6 cellular contexts compared by ENCODE assay signal in the genomic region with DNA sequence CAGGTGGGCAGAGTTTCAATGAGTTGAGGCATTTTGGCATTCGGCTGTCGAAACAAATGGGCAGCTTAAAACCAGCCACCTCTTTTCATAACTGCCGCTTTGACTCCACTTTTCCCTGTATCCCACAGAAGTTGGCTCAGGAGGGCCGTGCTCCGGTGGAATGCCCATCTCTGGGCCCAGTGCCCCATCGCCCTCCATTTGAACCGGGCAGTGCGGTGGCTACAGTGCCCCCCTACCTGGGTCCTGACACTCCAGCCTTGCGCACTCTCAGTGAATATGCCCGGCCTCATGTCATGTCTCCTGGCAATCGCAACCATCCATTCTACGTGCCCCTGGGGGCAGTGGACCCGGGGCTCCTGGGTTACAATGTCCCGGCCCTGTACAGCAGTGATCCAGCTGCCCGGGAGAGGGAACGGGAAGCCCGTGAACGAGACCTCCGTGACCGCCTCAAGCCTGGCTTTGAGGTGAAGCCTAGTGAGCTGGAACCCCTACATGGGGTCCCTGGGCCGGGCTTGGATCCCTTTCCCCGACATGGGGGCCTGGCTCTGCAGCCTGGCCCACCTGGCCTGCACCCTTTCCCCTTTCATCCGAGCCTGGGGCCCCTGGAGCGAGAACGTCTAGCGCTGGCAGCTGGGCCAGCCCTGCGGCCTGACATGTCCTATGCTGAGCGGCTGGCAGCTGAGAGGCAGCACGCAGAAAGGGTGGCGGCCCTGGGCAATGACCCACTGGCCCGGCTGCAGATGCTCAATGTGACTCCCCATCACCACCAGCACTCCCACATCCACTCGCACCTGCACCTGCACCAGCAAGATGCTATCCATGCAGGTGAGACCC. TPM values are rescaled to one million over a fixed set of nuclear protein-coding genes. Genes with fewer than 3 reads are reported as not detected.
DNase-seq lines count a peak whose midpoint lies in the region; ATAC-seq, FAIRE-seq and TF ChIP-seq lines count a peak whose summit lies in the region.

No MANE protein-coding gene starts in this region.

- BruUV-seq in Caco-2 (replicated peaks; lab: Mats Ljungman, UMichigan): TSS peak; percentile 18

- H3K27me3 ChIP-seq in Caco-2 (replicated peaks; ENCODE audit: control insufficient read depth, insufficient read depth, low read length): no peaks in the 10 kb centered on the region
- H3K27me3 ChIP-seq in mucosa of stomach (ENCODE audit: control insufficient read depth, insufficient read depth, low read length): no peaks in the 10 kb centered on the region

- peaks cover 98% of the 10 kb centered on the region for H3K36me3 Mint-ChIP-seq in Caco-2 (ENCODE audit: insufficient read depth, unreplicated experiment)
- H3K36me3 Mint-ChIP-seq in activated naive CD8-positive, alpha-beta T cell treated with anti-CD3 and anti-CD28 coated beads, Interleukin-2, amount 50 U/mL, for 24 hours (ENCODE audit: low read depth): peaks cover 36% of the 10 kb centered on the region

- peaks cover 12% of the 10 kb centered on the region for H3K36me3 ChIP-seq in Caco-2 (ENCODE audit: control insufficient read depth, insufficient read depth, low read length)
- peaks cover 4% of the 10 kb centered on the region for H3K36me3 ChIP-seq in mucosa of stomach (ENCODE audit: control insufficient read depth, insufficient read depth, low read length)

- no peaks in the 10 kb centered on the region for H3K9me3 ChIP-seq in Caco-2
- H3K9me3 ChIP-seq in mucosa of stomach (ENCODE audit: control insufficient read depth, low read length): no peaks in the 10 kb centered on the region

- CTCF ChIA-PET in Caco-2 (lab: Charles Lee): interaction anchor here (0.6 to 3.0 kb wide), 17 partner anchors 8 to 737 kb away, joined by 3 to 56 read pairs (median 8); partner anchors contain the start of genes ATN1, CDCA3, GAPDH and SPSB2

- H3K4me1 Mint-ChIP-seq in Caco-2 (ENCODE audit: low read depth, unreplicated experiment): peaks cover 31% of the 10 kb centered on the region
- peaks cover 57% of the 10 kb centered on the region for H3K4me1 Mint-ChIP-seq in activated naive CD8-positive, alpha-beta T cell treated with anti-CD3 and anti-CD28 coated beads, Interleukin-2, amount 50 U/mL, for 24 hours

- peaks cover 3% of the 10 kb centered on the region for H3K27me3 Mint-ChIP-seq in Caco-2 (ENCODE audit: insufficient read depth, unreplicated experiment)
- no peaks in the 10 kb centered on the region for H3K27me3 Mint-ChIP-seq in activated naive CD8-positive, alpha-beta T cell treated with anti-CD3 and anti-CD28 coated beads, Interleukin-2, amount 50 U/mL, for 24 hours

- no peak for ATAC-seq in activated naive CD8-positive, alpha-beta T cell treated with anti-CD3 and anti-CD28 coated beads, Interleukin-2, amount 50 U/mL, for 24 hours

- POLR2A ChIA-PET in Caco-2 (lab: Charles Lee): interaction anchor here (0.6 to 1.3 kb wide), 18 partner anchors 8 to 759 kb away, joined by 3 to 20 read pairs (median 5); partner anchors contain the start of genes ATN1, CDCA3, SPSB2 and USP5

- TF ChIP-seq CTCF in Caco-2 (IDR thresholded peaks at IDR 0.05; ENCODE audit: insufficient read depth in 1 of 2, low read depth in 1 of 2, low read length in 1 of 2, severe bottlenecking in 1 of 2, unreplicated experiment in 1 of 2): no peak

- H3K4me1 ChIP-seq in Caco-2 (peaks cover 17% of the 10 kb centered on the region), mucosa of stomach (ENCODE audit: control insufficient read depth, insufficient read depth, low read length) (peaks cover 43% of the 10 kb centered on the region)

- H3K4me3 Mint-ChIP-seq in Caco-2 (ENCODE audit: unreplicated experiment): peak overlapping the region; percentile 73
- peak overlapping the region; percentile 86 for H3K4me3 Mint-ChIP-seq in activated naive CD8-positive, alpha-beta T cell treated with anti-CD3 and anti-CD28 coated beads, Interleukin-2, amount 50 U/mL, for 24 hours

- no peak for DNase-seq in Caco-2
- no peak for DNase-seq in activated naive CD8-positive, alpha-beta T cell treated with anti-CD3 and anti-CD28 coated beads, Interleukin-2, amount 50 U/mL, for 24 hours
- no peak for DNase-seq in activated CD4-positive, CD25-positive, alpha-beta regulatory T cell treated with anti-CD3 and anti-CD28 coated beads, Interleukin-2, amount 50 U/mL, for 72 hours
- no peak for DNase-seq in GM19239 (ENCODE audit: insufficient read length, low spot score)
- no peak for DNase-seq in GOT3 (lab: John Stamatoyannopoulos, UW)

- H3K4me3 ChIP-seq in Caco-2 (ENCODE audit: low read depth, low read length) (peak overlapping the region; percentile 55), mucosa of stomach (ENCODE audit: low read length) (peak overlapping the region; percentile 60)

- intact Hi-C loops in Caco-2 (cut with micrococcal nuclease; ENCODE audit: unreplicated experiment): loop anchor here (1.0 kb wide), 2 partner anchors 14 to 69 kb away; no protein-coding TSS in a partner anchor

- H3K9me3 Mint-ChIP-seq in Caco-2 (ENCODE audit: unreplicated experiment): no peaks in the 10 kb centered on the region
- H3K9me3 Mint-ChIP-seq in activated naive CD8-positive, alpha-beta T cell treated with anti-CD3 and anti-CD28 coated beads, Interleukin-2, amount 50 U/mL, for 24 hours: no peaks in the 10 kb centered on the region

- H3K9ac ChIP-seq in mucosa of stomach (ENCODE audit: low read length): peak overlapping the region; percentile 89

- peak overlapping the region; percentile 92 for H3K27ac Mint-ChIP-seq in Caco-2 (ENCODE audit: unreplicated experiment)
- H3K27ac Mint-ChIP-seq in activated naive CD8-positive, alpha-beta T cell treated with anti-CD3 and anti-CD28 coated beads, Interleukin-2, amount 50 U/mL, for 24 hours: peak overlapping the region; percentile 95

- no peak for FAIRE-seq in GM19239 (lab: Jason Lieb, UNC)

RNA-seq across cellular contexts. Expression of gene RNU7-1, which starts 5.0 kb away (rescaled TPM):
- not detected in 2 replicates for total RNA-seq in Caco-2 (2022)

RNA-seq across cellular contexts. Expression of gene C12orf57, which starts 5.3 kb away (rescaled TPM):
- 111 TPM in 2 replicates for total RNA-seq in Caco-2 (2022)

RNA-seq across cellular contexts. Expression of gene ATN1, which starts 10.8 kb away (rescaled TPM):
- 126 TPM in 2 replicates for total RNA-seq in Caco-2 (2022)

RNA-seq across cellular contexts. Expression of gene PTPN6, which starts 12.6 kb away (rescaled TPM):
- 43.9 and 54.8 TPM in 2 replicates for total RNA-seq in Caco-2 (2022)

RNA-seq across cellular contexts. Expression of gene ENO2, which starts 24.2 kb away (rescaled TPM):
- total RNA-seq in Caco-2 (2022): 23.2 and 25.3 TPM in 2 replicates
